In the genomic region with DNA sequence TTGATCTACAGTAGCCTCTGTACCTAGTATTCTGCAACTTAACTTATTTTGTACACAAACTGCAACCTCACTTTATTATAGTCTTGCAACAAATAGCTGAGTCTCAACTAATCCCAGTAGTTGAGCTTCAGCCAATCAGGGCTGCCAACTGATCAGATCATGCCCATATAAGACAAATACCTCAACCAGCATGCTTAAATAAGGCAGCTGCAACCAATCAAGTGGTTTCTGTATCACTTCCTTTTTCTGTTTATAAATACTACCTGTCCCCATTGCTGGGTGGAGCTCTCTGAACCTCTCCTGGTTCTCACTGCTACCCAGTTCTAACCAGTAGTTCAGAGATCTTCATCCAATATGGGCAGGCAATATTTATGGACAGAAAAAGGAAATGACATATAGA, we compare ENCODE assay signal across 15 cellular contexts.
DNase-seq lines count a peak whose midpoint lies in the region; ATAC-seq and TF ChIP-seq lines count a peak whose summit lies in the region.
"Had no signal": no experiment of that assay in that cellular context is flagged by ENCODE, and none has a peak within 500 bp of the region (broad histone marks: within the 10 kb centered on the region; RNA-seq: fewer than 3 reads in every experiment).

No MANE protein-coding gene starts in this region.

- BruUV-seq in OCI-LY7 (replicated peaks; lab: Mats Ljungman, UMichigan), result no TSS peak

- H3K27me3 Mint-ChIP-seq in chondrocyte (ENCODE audit: low read depth), result no peaks in the 10 kb centered on the region
- H3K27me3 Mint-ChIP-seq: CD4-positive, alpha-beta memory T cell; central memory CD8-positive, alpha-beta T cell had no signal

- CTCF ChIA-PET in OCI-LY7 (lab: Charles Lee; ENCODE audit: unreplicated experiment), result no interaction called here

- H2AFZ ChIP-seq in OCI-LY7 (ENCODE audit: low read length), result peak overlapping the region; percentile 68

- intact Hi-C loops in OCI-LY7 (cut with micrococcal nuclease; ENCODE audit: unreplicated experiment), result no loop called here

- H3K36me3 Mint-ChIP-seq in chondrocyte (ENCODE audit: low read depth), result no peaks in the 10 kb centered on the region
- H3K36me3 Mint-ChIP-seq: CD4-positive, alpha-beta memory T cell had no signal

- ATAC-seq in GM18907 (IDR thresholded peaks at IDR 0.05; ENCODE audit: unreplicated experiment) (peak; percentile 87), GM21528 (IDR thresholded peaks at IDR 0.05; ENCODE audit: low FRiP score, unreplicated experiment) (peak; percentile 91), HG03064 (IDR thresholded peaks at IDR 0.05; ENCODE audit: low read depth, unreplicated experiment) (peak; percentile 67)

- H4K20me1 ChIP-seq in OCI-LY7 (ENCODE audit: insufficient read depth, low read length), result no peaks in the 10 kb centered on the region

- no peak overlapping the region for H3K27ac ChIP-seq in OCI-LY7 (ENCODE audit: low read depth, low read length, poor library complexity, severe bottlenecking)
- H3K27ac ChIP-seq: SK-N-MC, skin epidermis, vagina had no signal

- TF ChIP-seq CTCF in OCI-LY7 (conservative IDR thresholded peaks at IDR 0.05; ENCODE audit: low read length) (no peak), chondrocyte (IDR thresholded peaks at IDR 0.05) (no peak)

- peaks cover 15% of the 10 kb centered on the region for H3K4me1 Mint-ChIP-seq in chondrocyte (ENCODE audit: low read depth)
- H3K4me1 Mint-ChIP-seq: central memory CD8-positive, alpha-beta T cell had no signal

- H3K36me3 ChIP-seq in OCI-LY7 (ENCODE audit: insufficient read depth, low read length), result no peaks in the 10 kb centered on the region
- H3K36me3 ChIP-seq: vagina had no signal

- POLR2A ChIA-PET in OCI-LY7 (lab: Charles Lee), result interaction anchor here (0.6 to 1.4 kb wide), 6 partner anchors 15 to 1113 kb away, joined by 3 to 4 read pairs (median 3); no protein-coding TSS in a partner anchor

- H3K27ac Mint-ChIP-seq in chondrocyte (ENCODE audit: unreplicated experiment), result no peak overlapping the region
- H3K27ac Mint-ChIP-seq: CD4-positive, alpha-beta memory T cell had no signal

- no peaks in the 10 kb centered on the region for H3K9me2 ChIP-seq in OCI-LY7 (ENCODE audit: insufficient read depth, low read length)

- no peaks in the 10 kb centered on the region for H3K79me2 ChIP-seq in OCI-LY7 (ENCODE audit: insufficient read depth, low read depth, low read length)

- no peaks in the 10 kb centered on the region for H3K9me3 ChIP-seq in OCI-LY7 (ENCODE audit: low read length)
- H3K9me3 ChIP-seq: vagina had no signal

- H3K4me3 Mint-ChIP-seq in chondrocyte (ENCODE audit: unreplicated experiment), result no peak overlapping the region
- H3K4me3 Mint-ChIP-seq: activated naive CD4-positive, alpha-beta T cell treated with anti-CD3 and anti-CD28 coated beads for 36 hours; CD4-positive, alpha-beta memory T cell; central memory CD8-positive, alpha-beta T cell had no signal

- peaks cover 10% of the 10 kb centered on the region for H3K4me1 ChIP-seq in OCI-LY7 (ENCODE audit: insufficient read depth, low read length, poor library complexity, severe bottlenecking)
- H3K4me1 ChIP-seq: vagina had no signal

- no peaks in the 10 kb centered on the region for H3K9me3 Mint-ChIP-seq in chondrocyte (ENCODE audit: low read depth)
- H3K9me3 Mint-ChIP-seq: activated naive CD4-positive, alpha-beta T cell treated with anti-CD3 and anti-CD28 coated beads for 36 hours had no signal

- DNase-seq in OCI-LY7 (ENCODE audit: low spot score) (peak; percentile 32), pons (ENCODE audit: low spot score) (no peak), chondrocyte (ENCODE audit: low spot score) (no peak), iPS-NIHi11 (ENCODE audit: low spot score) (no peak)
- DNase-seq in stimulated activated naive CD4-positive, alpha-beta T cell treated with Interleukin-2 at 50 U/mL for 16 hours (lab: John Stamatoyannopoulos, UW), result no peak
- DNase-seq: activated CD4-positive, alpha-beta T cell treated with anti-CD3 and anti-CD28 coated beads, Interleukin-2, amount 50 U/mL, for 1 hour; activated naive CD4-positive, alpha-beta T cell treated with anti-CD3 and anti-CD28 coated beads for 36 hours; CD4-positive, alpha-beta memory T cell had no signal

- H3K4me3 ChIP-seq in OCI-LY7 (ENCODE audit: low read depth, low read length, poor library complexity, severe bottlenecking), result no peak overlapping the region
- H3K4me3 ChIP-seq: SK-N-MC, skin epidermis, vagina had no signal

- peak overlapping the region; percentile 17; the same call in 1 of the 2 replicates for H3K4me2 ChIP-seq in OCI-LY7 (ENCODE audit: low read length)
